Comparison of ENCODE assay signal across 1 cellular context in the genomic region with DNA sequence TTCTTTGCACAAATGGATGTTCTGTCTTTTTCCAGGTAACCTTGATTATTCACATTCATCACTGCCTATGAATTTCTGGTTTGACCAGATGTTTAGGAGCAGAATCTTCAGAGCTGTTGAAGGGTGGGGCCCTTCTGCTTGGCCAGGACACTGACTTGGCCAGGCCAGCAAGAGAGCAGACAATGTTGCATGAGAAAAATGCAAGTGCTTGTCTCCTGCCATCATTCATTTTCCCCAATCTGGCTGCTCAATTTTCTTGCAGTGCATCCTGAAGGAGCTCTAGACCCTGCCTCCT.
TF ChIP-seq lines count a peak whose summit lies in the region.

No MANE protein-coding gene starts in this region.

TF ChIP-seq in GM12878, 131 proteins besides CTCF, POLR2A, EP300 and RAD21:
- TF ChIP-seq, protein P1, sequence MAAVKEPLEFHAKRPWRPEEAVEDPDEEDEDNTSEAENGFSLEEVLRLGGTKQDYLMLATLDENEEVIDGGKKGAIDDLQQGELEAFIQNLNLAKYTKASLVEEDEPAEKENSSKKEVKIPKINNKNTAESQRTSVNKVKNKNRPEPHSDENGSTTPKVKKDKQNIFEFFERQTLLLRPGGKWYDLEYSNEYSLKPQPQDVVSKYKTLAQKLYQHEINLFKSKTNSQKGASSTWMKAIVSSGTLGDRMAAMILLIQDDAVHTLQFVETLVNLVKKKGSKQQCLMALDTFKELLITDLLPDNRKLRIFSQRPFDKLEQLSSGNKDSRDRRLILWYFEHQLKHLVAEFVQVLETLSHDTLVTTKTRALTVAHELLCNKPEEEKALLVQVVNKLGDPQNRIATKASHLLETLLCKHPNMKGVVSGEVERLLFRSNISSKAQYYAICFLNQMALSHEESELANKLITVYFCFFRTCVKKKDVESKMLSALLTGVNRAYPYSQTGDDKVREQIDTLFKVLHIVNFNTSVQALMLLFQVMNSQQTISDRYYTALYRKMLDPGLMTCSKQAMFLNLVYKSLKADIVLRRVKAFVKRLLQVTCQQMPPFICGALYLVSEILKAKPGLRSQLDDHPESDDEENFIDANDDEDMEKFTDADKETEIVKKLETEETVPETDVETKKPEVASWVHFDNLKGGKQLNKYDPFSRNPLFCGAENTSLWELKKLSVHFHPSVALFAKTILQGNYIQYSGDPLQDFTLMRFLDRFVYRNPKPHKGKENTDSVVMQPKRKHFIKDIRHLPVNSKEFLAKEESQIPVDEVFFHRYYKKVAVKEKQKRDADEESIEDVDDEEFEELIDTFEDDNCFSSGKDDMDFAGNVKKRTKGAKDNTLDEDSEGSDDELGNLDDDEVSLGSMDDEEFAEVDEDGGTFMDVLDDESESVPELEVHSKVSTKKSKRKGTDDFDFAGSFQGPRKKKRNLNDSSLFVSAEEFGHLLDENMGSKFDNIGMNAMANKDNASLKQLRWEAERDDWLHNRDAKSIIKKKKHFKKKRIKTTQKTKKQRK (IDR thresholded peaks at IDR 0.05; ENCODE audit: low read depth, low read length): no peak
- TF ChIP-seq BCL3 (IDR thresholded peaks at IDR 0.05; ENCODE audit: borderline replicate concordance, insufficient read depth, low read depth, low read length, poor library complexity, severe bottlenecking): no peak
- no peak for TF ChIP-seq TCF12 (IDR thresholded peaks at IDR 0.05; ENCODE audit: low read depth, low read length)
- no peak for TF ChIP-seq YY1 (IDR thresholded peaks at IDR 0.05; ENCODE audit: low read depth, low read length)
- TF ChIP-seq CHD1 (IDR thresholded peaks at IDR 0.05; ENCODE audit: low read depth, low read length): no peak
- no peak for TF ChIP-seq TCF3 (IDR thresholded peaks at IDR 0.05; ENCODE audit: borderline replicate concordance, insufficient read depth, low read depth, low read length)
- no peak for TF ChIP-seq HDAC2 (IDR thresholded peaks at IDR 0.05)
- no peak for TF ChIP-seq JUNB (IDR thresholded peaks at IDR 0.05)
- no peak for TF ChIP-seq HDAC6 (IDR thresholded peaks at IDR 0.05; ENCODE audit: unreplicated experiment)
TF ChIP-seq in GM12878: peak in this region for 0.
